In the genomic region with DNA sequence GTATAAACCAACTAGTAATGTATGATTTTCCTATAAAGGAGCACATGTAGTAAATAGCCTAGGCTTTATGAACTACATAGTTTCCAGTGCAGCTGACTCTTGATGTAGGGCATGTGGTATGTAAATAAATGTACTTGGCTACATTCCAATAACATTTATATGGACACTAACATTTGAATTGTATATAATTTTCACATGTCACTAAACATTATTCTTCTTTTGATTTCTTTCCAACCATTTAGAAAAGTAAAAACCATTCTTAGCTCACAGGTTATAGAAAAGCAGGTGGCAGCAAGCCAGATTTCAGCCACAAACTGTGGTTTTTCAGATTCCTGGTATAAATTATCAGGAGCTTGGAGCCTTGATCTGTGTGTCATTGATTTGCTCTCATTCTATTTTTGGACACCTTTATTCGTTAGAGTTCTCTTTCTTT, we compare ENCODE assay signal across 15 cellular contexts.
DNase-seq lines count a peak whose midpoint lies in the region; ATAC-seq and TF ChIP-seq lines count a peak whose summit lies in the region.
"Had no signal": no experiment of that assay in that cellular context is flagged by ENCODE, and none has a peak within 500 bp of the region (broad histone marks: within the 10 kb centered on the region; RNA-seq: fewer than 3 reads in every experiment).

No MANE protein-coding gene starts in this region.

- no peaks in the 10 kb centered on the region for H3F3A ChIP-seq in GM23248 (ENCODE audit: insufficient read depth)
- H3F3A ChIP-seq in SK-N-SH (replicated peaks; ENCODE audit: insufficient read depth), result peaks cover 8% of the 10 kb centered on the region
- no peaks in the 10 kb centered on the region for H3F3A ChIP-seq in PC-9 (ENCODE audit: insufficient read depth, low read depth)

- H3K14ac ChIP-seq in mesenchymal stem cell (ENCODE audit: low read length in 2 of 2), result no peak overlapping the region

- TF ChIP-seq CTCF in SK-N-SH (IDR thresholded peaks at IDR 0.05), result no peak
- no peak for TF ChIP-seq CTCF in PC-9 (conservative IDR thresholded peaks at IDR 0.05)
- TF ChIP-seq CTCF in mucosa of descending colon (IDR thresholded peaks at IDR 0.05), result no peak

- H2BK15ac ChIP-seq in mesenchymal stem cell (ENCODE audit: low read depth, poor library complexity, severe bottlenecking), result no peak overlapping the region

- H4K20me1 ChIP-seq in GM23248 (ENCODE audit: insufficient read depth) (no peaks in the 10 kb centered on the region), SK-N-SH (ENCODE audit: insufficient read depth) (no peaks in the 10 kb centered on the region), PC-9 (ENCODE audit: insufficient read depth) (no peaks in the 10 kb centered on the region)

- no peaks in the 10 kb centered on the region for H3K9me3 Mint-ChIP-seq in activated T-helper 2 cell treated with anti-CD3 and anti-CD28 coated beads, Interferon-gamma antibody, Interleukin-2, Interleukin-4, amounts not matched to agents 10 μg/mL and 5 μg/mL and 100 μg/mL, durations not matched to agents 14 hours and 24 hours and 36 hours
- H3K9me3 Mint-ChIP-seq: stimulated activated naive CD8-positive, alpha-beta T cell treated with anti-CD3 and anti-CD28 coated beads, Interleukin-15, Interleukin-2, amounts not matched to agents 100 ng/mL and 50 ng/mL, for 24 hours had no signal

- TF ChIP-seq EP300 in SK-N-SH (IDR thresholded peaks at IDR 0.05; ENCODE audit: borderline replicate concordance in 1 of 2, low read depth in 1 of 2, low read length in 1 of 2), result peak in 1 of 2 experiments; percentile 51; a peak in 1 of 4 replicates

- POLR2A ChIA-PET in SK-N-SH (lab: Yijun Ruan, JAX) (no interaction called here), PC-9 (lab: Charles Lee; ENCODE audit: unreplicated experiment) (no interaction called here)

- no peak for TF ChIP-seq RAD21 in SK-N-SH (IDR thresholded peaks at IDR 0.05; ENCODE audit: low read length)

- H3K4me1 Mint-ChIP-seq in activated T-helper 2 cell treated with anti-CD3 and anti-CD28 coated beads, Interferon-gamma antibody, Interleukin-2, Interleukin-4, amounts not matched to agents 10 μg/mL and 5 μg/mL and 100 μg/mL, durations not matched to agents 14 hours and 24 hours and 36 hours (ENCODE audit: low read depth), result no peaks in the 10 kb centered on the region

- H3K9ac ChIP-seq in GM23248, result no peak overlapping the region
- no peak overlapping the region for H3K9ac ChIP-seq in SK-N-SH
- no peak overlapping the region for H3K9ac ChIP-seq in mesenchymal stem cell (ENCODE audit: low read length)

- no peak overlapping the region for H3K4me2 ChIP-seq in GM23248 (ENCODE audit: unreplicated experiment)
- H3K4me2 ChIP-seq in SK-N-SH, result peak overlapping the region; percentile 12
- H3K4me2 ChIP-seq in mesenchymal stem cell (ENCODE audit: low read length, poor library complexity, severe bottlenecking), result no peak overlapping the region
- H3K4me2 ChIP-seq in PC-9, result no peak overlapping the region

- no peak overlapping the region for H2BK12ac ChIP-seq in mesenchymal stem cell (ENCODE audit: low read length in 2 of 2)

- ATAC-seq in mucosa of descending colon, result no peak

- no peaks in the 10 kb centered on the region for H3K27me3 ChIP-seq in GM23248 (replicated peaks; ENCODE audit: insufficient read depth)
- H3K27me3 ChIP-seq in SK-N-SH (ENCODE audit: insufficient read depth), result no peaks in the 10 kb centered on the region
- H3K27me3 ChIP-seq in mesenchymal stem cell (ENCODE audit: control insufficient read depth in 1 of 2, insufficient read depth in 1 of 2, low read length in 2 of 2), result no peaks in the 10 kb centered on the region
- no peaks in the 10 kb centered on the region for H3K27me3 ChIP-seq in PC-9 (ENCODE audit: insufficient read depth, low read depth)

- no peak overlapping the region for H3K4ac ChIP-seq in mesenchymal stem cell (ENCODE audit: low read depth in 1 of 2, low read length in 2 of 2)

- intact Hi-C loops in PC-9 (cut with micrococcal nuclease; ENCODE audit: unreplicated experiment), result no loop called here
- intact Hi-C loops in mucosa of descending colon (cut with DNase I, micrococcal nuclease), result no loop called here
- intact Hi-C loops in activated T-helper 2 cell treated with anti-CD3 and anti-CD28 coated beads, Interferon-gamma antibody, Interleukin-2, Interleukin-4, amounts not matched to agents 10 μg/mL and 5 μg/mL and 100 μg/mL, durations not matched to agents 14 hours and 24 hours and 36 hours (cut with micrococcal nuclease), result no loop called here

- no peaks in the 10 kb centered on the region for H3K27me3 Mint-ChIP-seq in activated T-helper 2 cell treated with anti-CD3 and anti-CD28 coated beads, Interferon-gamma antibody, Interleukin-2, Interleukin-4, amounts not matched to agents 10 μg/mL and 5 μg/mL and 100 μg/mL, durations not matched to agents 14 hours and 24 hours and 36 hours (ENCODE audit: low read depth)
- H3K27me3 Mint-ChIP-seq: CD4-positive, alpha-beta T cell; stimulated activated naive CD8-positive, alpha-beta T cell treated with anti-CD3 and anti-CD28 coated beads, Interleukin-15, Interleukin-2, amounts not matched to agents 100 ng/mL and 50 ng/mL, for 24 hours had no signal

- H2BK120ac ChIP-seq in mesenchymal stem cell (ENCODE audit: low read depth, low read length), result no peak overlapping the region

- 3 to 5% methylated on average over 1 of the region's 1 CpG for WGBS in GM23248 (ENCODE audit: low coverage in 1 of 2, low lambda C conversion rate in 2 of 2, missing lambda C conversion rate in 2 of 2), 2 experiments
- 14% methylated on average over 1 of the region's 1 CpG for WGBS in SK-N-SH (ENCODE audit: low lambda C conversion rate)
- 50% methylated on average over 1 of the region's 1 CpG for WGBS in mesenchymal stem cell

- in situ Hi-C loops in GM23248 (cut with MboI), result no loop called here

- H3K4me3 ChIP-seq in GM23248 (no peak overlapping the region), SK-N-SH (ENCODE audit: low read depth in 2 of 2, low read length in 1 of 2) (no peak overlapping the region), mesenchymal stem cell (ENCODE audit: insufficient read depth in 1 of 2, low read depth in 1 of 2, low read length in 2 of 2) (no peak overlapping the region), PC-9 (no peak overlapping the region), mucosa of descending colon (no peak overlapping the region)
- H3K4me3 ChIP-seq: skin epidermis had no signal

- no peak overlapping the region for H2AK5ac ChIP-seq in mesenchymal stem cell (ENCODE audit: low read length, severe bottlenecking)

- H3K4me1 ChIP-seq in GM23248 (ENCODE audit: insufficient read depth) (no peaks in the 10 kb centered on the region), SK-N-SH (ENCODE audit: control insufficient read depth in 1 of 2, insufficient read depth in 2 of 2, low read depth in 1 of 2, low read length in 1 of 2) (peaks cover 3 to 10% of the 10 kb centered on the region in 2 experiments; a peak in 1 of 4 replicates), mesenchymal stem cell (ENCODE audit: control insufficient read depth, insufficient read depth, low read depth, low read length) (no peaks in the 10 kb centered on the region), PC-9 (replicated peaks; ENCODE audit: insufficient read depth) (no peaks in the 10 kb centered on the region), mucosa of descending colon (ENCODE audit: low read depth) (no peaks in the 10 kb centered on the region)

- no peak overlapping the region for H4K91ac ChIP-seq in mesenchymal stem cell (ENCODE audit: low read length)

- CTCF ChIA-PET in SK-N-SH (lab: Yijun Ruan, JAX) (no interaction called here), PC-9 (lab: Charles Lee) (no interaction called here)

- H3K79me1 ChIP-seq in mesenchymal stem cell (replicated peaks; ENCODE audit: low read length, poor library complexity, severe bottlenecking), result no peaks in the 10 kb centered on the region

- H2AFZ ChIP-seq in GM23248 (no peak overlapping the region), SK-N-SH (ENCODE audit: low read depth) (no peak overlapping the region), mesenchymal stem cell (ENCODE audit: low read depth, low read length) (no peak overlapping the region), PC-9 (no peak overlapping the region)

- no peak overlapping the region for H3K18ac ChIP-seq in mesenchymal stem cell (ENCODE audit: low read depth in 1 of 2, low read length in 2 of 2)

- BruUV-seq in PC-9 (replicated peaks; lab: Mats Ljungman, UMichigan), result no TSS peak

- H3K23ac ChIP-seq in mesenchymal stem cell (ENCODE audit: low read length in 2 of 2), result no peak overlapping the region

- H3K79me2 ChIP-seq in GM23248 (ENCODE audit: insufficient read depth), result no peaks in the 10 kb centered on the region
- no peaks in the 10 kb centered on the region for H3K79me2 ChIP-seq in SK-N-SH (ENCODE audit: insufficient read depth)
- no peaks in the 10 kb centered on the region for H3K79me2 ChIP-seq in PC-9 (ENCODE audit: low read depth)

- H3K9me2 ChIP-seq in GM23248 (ENCODE audit: insufficient read depth) (no peaks in the 10 kb centered on the region), SK-N-SH (no peaks in the 10 kb centered on the region), PC-9 (ENCODE audit: insufficient read depth) (no peaks in the 10 kb centered on the region)

- DNase-seq in GM23248 (peak; percentile 0), NCI-H146 treated with DMSO at 0.1 percent for 48 hours (lab: John Stamatoyannopoulos, UW; ENCODE audit: unreplicated experiment) (peak; percentile 30), SK-N-SH (no peak), mesenchymal stem cell (peak; percentile 1), PC-9 (no peak), 8988T (no peak), mucosa of descending colon (no peak)
- DNase-seq in activated T-helper 2 cell treated with anti-CD3 and anti-CD28 coated beads, Interferon-gamma antibody, Interleukin-2, Interleukin-4, amounts not matched to agents 10 μg/mL and 5 μg/mL and 100 μg/mL, durations not matched to agents 14 hours and 24 hours and 36 hours (ENCODE audit: low spot score), result no peak
- DNase-seq: activated CD4-positive, alpha-beta T cell treated with anti-CD3 and anti-CD28 coated beads, Interleukin-2, amount 50 U/mL, for 1 hour; CD4-positive, alpha-beta T cell; foreskin fibroblast; nucleus accumbens had no signal

- H3K27ac Mint-ChIP-seq in activated T-helper 2 cell treated with anti-CD3 and anti-CD28 coated beads, Interferon-gamma antibody, Interleukin-2, Interleukin-4, amounts not matched to agents 10 μg/mL and 5 μg/mL and 100 μg/mL, durations not matched to agents 14 hours and 24 hours and 36 hours, result no peak overlapping the region
- H3K27ac Mint-ChIP-seq: CD4-positive, alpha-beta T cell; stimulated activated naive CD8-positive, alpha-beta T cell treated with anti-CD3 and anti-CD28 coated beads, Interleukin-15, Interleukin-2, amounts not matched to agents 100 ng/mL and 50 ng/mL, for 24 hours had no signal

- H3K36me3 ChIP-seq in GM23248 (ENCODE audit: low read depth), result no peaks in the 10 kb centered on the region
- no peaks in the 10 kb centered on the region for H3K36me3 ChIP-seq in SK-N-SH (replicated peaks in 1 of 2; ENCODE audit: control insufficient read depth in 1 of 2, insufficient read depth in 2 of 2, low read length in 1 of 2)
- H3K36me3 ChIP-seq in mesenchymal stem cell (ENCODE audit: control insufficient read depth in 1 of 2, insufficient read depth in 2 of 2, low read depth in 1 of 2, low read length in 2 of 2), result no peaks in the 10 kb centered on the region
- H3K36me3 ChIP-seq in PC-9 (ENCODE audit: low read depth), result no peaks in the 10 kb centered on the region
- no peaks in the 10 kb centered on the region for H3K36me3 ChIP-seq in mucosa of descending colon (ENCODE audit: low read depth)

- no peaks in the 10 kb centered on the region for H3K9me3 ChIP-seq in GM23248 (ENCODE audit: low read depth)
- no peaks in the 10 kb centered on the region for H3K9me3 ChIP-seq in SK-N-SH
- H3K9me3 ChIP-seq in mesenchymal stem cell (ENCODE audit: control insufficient read depth, low read length), result no peaks in the 10 kb centered on the region
- H3K9me3 ChIP-seq in PC-9 (ENCODE audit: insufficient read depth, low read depth), result no peaks in the 10 kb centered on the region
- peaks cover 5% of the 10 kb centered on the region for H3K9me3 ChIP-seq in mucosa of descending colon

- H2BK5ac ChIP-seq in mesenchymal stem cell (ENCODE audit: low read depth, low read length, poor library complexity, severe bottlenecking), result no peak overlapping the region

- H4K8ac ChIP-seq in mesenchymal stem cell (ENCODE audit: low read length), result no peak overlapping the region

- no peak overlapping the region for H3K4me3 Mint-ChIP-seq in activated T-helper 2 cell treated with anti-CD3 and anti-CD28 coated beads, Interferon-gamma antibody, Interleukin-2, Interleukin-4, amounts not matched to agents 10 μg/mL and 5 μg/mL and 100 μg/mL, durations not matched to agents 14 hours and 24 hours and 36 hours (ENCODE audit: low read depth)
- H3K4me3 Mint-ChIP-seq: CD4-positive, alpha-beta T cell; stimulated activated naive CD8-positive, alpha-beta T cell treated with anti-CD3 and anti-CD28 coated beads, Interleukin-15, Interleukin-2, amounts not matched to agents 100 ng/mL and 50 ng/mL, for 24 hours had no signal

- H3K36me3 Mint-ChIP-seq in activated T-helper 2 cell treated with anti-CD3 and anti-CD28 coated beads, Interferon-gamma antibody, Interleukin-2, Interleukin-4, amounts not matched to agents 10 μg/mL and 5 μg/mL and 100 μg/mL, durations not matched to agents 14 hours and 24 hours and 36 hours (ENCODE audit: low read depth), result no peaks in the 10 kb centered on the region

- no peak overlapping the region for H3K27ac ChIP-seq in GM23248
- H3K27ac ChIP-seq in SK-N-SH (ENCODE audit: low read depth in 2 of 2, low read length in 1 of 2), result peak overlapping the region in 1 of 2 experiments; percentile 18; a peak in 1 of 4 replicates
- no peak overlapping the region for H3K27ac ChIP-seq in mesenchymal stem cell (ENCODE audit: low read length, poor library complexity, severe bottlenecking)
- no peak overlapping the region for H3K27ac ChIP-seq in PC-9
- H3K27ac ChIP-seq: RWPE1, skin epidermis had no signal

Comparison
In these comparisons a context has a peak if more than half of its experiments do, and no peak if none do; other contexts are left out.
1. DNase-seq: peak in GM23248 (single experiment), NCI-H146 treated with DMSO at 0.1 percent for 48 hours (single experiment) and mesenchymal stem cell (single experiment); none in SK-N-SH (single experiment), PC-9 (0 of 2), 8988T (single experiment), mucosa of descending colon (0 of 3) and activated T-helper 2 cell treated with anti-CD3 and anti-CD28 coated beads, Interferon-gamma antibody, Interleukin-2, Interleukin-4, amounts not matched to agents 10 μg/mL and 5 μg/mL and 100 μg/mL, durations not matched to agents 14 hours and 24 hours and 36 hours (single experiment).